ENCODE assay signal across 8 cellular contexts in the genomic region with DNA sequence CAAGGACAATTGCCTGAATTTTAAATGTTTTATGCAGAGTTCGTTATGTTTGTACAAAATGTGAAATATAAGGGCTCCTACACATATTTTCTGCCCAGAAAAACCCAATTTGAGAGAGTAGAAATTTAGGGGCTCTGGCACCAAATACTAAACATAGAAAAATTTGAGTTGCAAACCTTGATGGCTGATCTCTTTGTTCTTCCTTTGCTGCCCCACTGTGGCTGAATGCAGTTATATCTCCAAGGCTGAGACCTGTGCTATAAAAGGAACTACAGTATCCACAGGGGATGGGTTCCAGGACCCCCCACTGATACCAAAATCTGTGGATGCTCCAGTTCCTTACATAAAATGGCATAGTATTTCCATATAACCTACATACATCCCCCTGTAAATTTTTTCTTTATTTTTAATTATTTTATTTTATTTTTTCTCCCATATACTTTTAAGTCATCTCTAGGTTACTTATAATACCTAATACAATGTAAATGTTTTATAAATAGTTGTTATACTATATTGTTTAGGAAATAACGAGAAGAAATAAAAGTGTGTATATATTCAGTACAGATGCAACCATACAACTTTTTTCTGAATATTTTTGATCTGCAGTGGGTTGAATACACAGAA. TPM values are rescaled to one million over a fixed set of nuclear protein-coding genes. Genes with fewer than 3 reads are reported as not detected.
DNase-seq lines count a peak whose midpoint lies in the region; ATAC-seq and TF ChIP-seq lines count a peak whose summit lies in the region.

No MANE protein-coding gene starts in this region.

- H3K4me1 ChIP-seq in sigmoid colon, result no peaks in the 10 kb centered on the region

- DNase-seq in CD1c-positive myeloid dendritic cell (ENCODE audit: extremely low spot score) (peak; percentile 43), NCI-H774 (lab: John Stamatoyannopoulos, UW) (peak; percentile 13), left cardiac atrium (peak; percentile 30), sigmoid colon (no peak)
- peak; percentile 22 for DNase-seq in activated naive CD8-positive, alpha-beta T cell treated with anti-CD3 and anti-CD28 coated beads, Interleukin-2, amount 50 U/mL, for 24 hours

- peaks cover 10% of the 10 kb centered on the region for H3K27me3 Mint-ChIP-seq in activated naive CD8-positive, alpha-beta T cell treated with anti-CD3 and anti-CD28 coated beads, Interleukin-2, amount 50 U/mL, for 24 hours

- no peak for TF ChIP-seq POLR2A in sigmoid colon (IDR thresholded peaks at IDR 0.05)

- H3K27ac Mint-ChIP-seq in activated naive CD8-positive, alpha-beta T cell treated with anti-CD3 and anti-CD28 coated beads, Interleukin-2, amount 50 U/mL, for 24 hours, result no peak overlapping the region

- no peaks in the 10 kb centered on the region for H3K36me3 ChIP-seq in sigmoid colon

- no peaks in the 10 kb centered on the region for H3K9me3 ChIP-seq in sigmoid colon

- H3K4me3 Mint-ChIP-seq in activated naive CD8-positive, alpha-beta T cell treated with anti-CD3 and anti-CD28 coated beads, Interleukin-2, amount 50 U/mL, for 24 hours, result no peak overlapping the region

- no peaks in the 10 kb centered on the region for H3K36me3 Mint-ChIP-seq in activated naive CD8-positive, alpha-beta T cell treated with anti-CD3 and anti-CD28 coated beads, Interleukin-2, amount 50 U/mL, for 24 hours (ENCODE audit: low read depth)

- no peak overlapping the region for H3K4me3 ChIP-seq in sigmoid colon

- no peak overlapping the region for H3K27ac ChIP-seq in sigmoid colon

- H3K9me3 Mint-ChIP-seq in activated naive CD8-positive, alpha-beta T cell treated with anti-CD3 and anti-CD28 coated beads, Interleukin-2, amount 50 U/mL, for 24 hours, result no peaks in the 10 kb centered on the region

- WGBS in sigmoid colon, 2 donors, result 50 to 54% methylated on average over 2 of the region's 2 CpGs

- no peaks in the 10 kb centered on the region for H3K4me1 Mint-ChIP-seq in activated naive CD8-positive, alpha-beta T cell treated with anti-CD3 and anti-CD28 coated beads, Interleukin-2, amount 50 U/mL, for 24 hours

- no peak for TF ChIP-seq EP300 in sigmoid colon (IDR thresholded peaks at IDR 0.05)

- no peaks in the 10 kb centered on the region for H3K27me3 ChIP-seq in sigmoid colon

- ATAC-seq in GM21526 (IDR thresholded peaks at IDR 0.05; ENCODE audit: low FRiP score, unreplicated experiment) (peak; percentile 59), left cardiac atrium (peak in 1 of 2 donors; percentile 53), GM21576 (IDR thresholded peaks at IDR 0.05; ENCODE audit: unreplicated experiment) (no peak), GM21529 (IDR thresholded peaks at IDR 0.05; ENCODE audit: unreplicated experiment) (no peak)
- no peak for ATAC-seq in activated naive CD8-positive, alpha-beta T cell treated with anti-CD3 and anti-CD28 coated beads, Interleukin-2, amount 50 U/mL, for 24 hours

- intact Hi-C loops in left cardiac atrium (cut with DNase I) (loop anchor here (2.0 to 10.0 kb wide), 3 partner anchors 165 to 322 kb away; no protein-coding TSS in a partner anchor), sigmoid colon (cut with DNase I) (loop anchor here (2.0 to 5.0 kb wide), 2 partner anchors 162 to 321 kb away; no protein-coding TSS in a partner anchor)

- peak in 3 of 4 experiments; percentile 23 to 45 (median 26) for TF ChIP-seq CTCF in sigmoid colon (IDR thresholded peaks at IDR 0.05)

RNA-seq across cellular contexts. Expression of a gene that starts 22.5 kb away (rescaled TPM):
- total RNA-seq in left cardiac atrium, result under 1 TPM in 1 of 2 donors, not detected in 1; 0.29 TPM
- total RNA-seq in sigmoid colon, result under 1 TPM; 0.36 to 0.83 (median 0.59) TPM
- under 1 TPM in 2 of 3 donors, not detected in 1; 0.22 to 0.60 TPM for polyA plus RNA-seq in sigmoid colon

RNA-seq across cellular contexts. Expression of a gene that starts 45.0 kb away (rescaled TPM):
- total RNA-seq in left cardiac atrium, result 100 to 1,000 TPM; 134 to 255 TPM
- total RNA-seq in sigmoid colon, result 100 to 1,000 TPM in 3 of 4 donors, 10 to 100 TPM in 1; 77.5 to 178 (median 131) TPM
- 100 to 1,000 TPM; 107 to 189 (median 141) TPM for polyA plus RNA-seq in sigmoid colon

RNA-seq across cellular contexts. Expression of a gene that starts 59.3 kb away (rescaled TPM):
- under 1 TPM; 0.82 to 0.92 TPM for total RNA-seq in left cardiac atrium
- 1 to 10 TPM in 3 of 4 donors, under 1 TPM in 1; 0.68 to 2.1 (median 1.4) TPM for total RNA-seq in sigmoid colon
- polyA plus RNA-seq in sigmoid colon, result 10 to 100 TPM in 2 of 3 donors, 1 to 10 TPM in 1; 9.7 to 13.2 (median 12.2) TPM
